Comparison of ENCODE assay signal across 2 cellular contexts in the genomic region with DNA sequence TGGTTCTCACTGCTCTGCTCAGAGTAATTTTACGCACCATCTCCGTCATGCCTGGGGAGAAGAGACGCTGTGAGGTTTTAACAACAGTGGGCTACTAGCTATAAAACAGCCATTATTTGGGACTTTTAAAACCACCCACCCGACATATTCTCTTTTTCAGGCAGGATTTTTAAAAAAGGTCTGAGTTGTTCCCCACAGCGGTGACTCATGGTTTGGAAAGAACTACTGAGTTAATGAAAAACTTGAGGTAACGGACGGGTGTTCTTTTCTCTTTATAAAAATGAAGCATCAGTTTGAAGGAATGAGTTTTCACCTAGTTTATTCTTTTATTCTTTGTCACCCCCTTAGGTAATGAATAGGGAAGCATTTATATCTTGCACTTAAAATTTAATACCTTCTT.
TF ChIP-seq lines count a peak whose summit lies in the region.

No MANE protein-coding gene starts in this region.

TF ChIP-seq in liver, 16 proteins besides CTCF, POLR2A, EP300 and RAD21:
- TF ChIP-seq TAF1 (conservative IDR thresholded peaks at IDR 0.05) (no peak), FOXA1 (IDR thresholded peaks at IDR 0.05) (no peak), RXRA (IDR thresholded peaks at IDR 0.05) (no peak), JUND (IDR thresholded peaks at IDR 0.05) (peak; percentile 72 to 88), YY1 (IDR thresholded peaks at IDR 0.05) (no peak), HNF4A (conservative IDR thresholded peaks at IDR 0.05) (no peak)
- TF ChIP-seq, protein P1, sequence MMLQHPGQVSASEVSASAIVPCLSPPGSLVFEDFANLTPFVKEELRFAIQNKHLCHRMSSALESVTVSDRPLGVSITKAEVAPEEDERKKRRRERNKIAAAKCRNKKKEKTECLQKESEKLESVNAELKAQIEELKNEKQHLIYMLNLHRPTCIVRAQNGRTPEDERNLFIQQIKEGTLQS (IDR thresholded peaks at IDR 0.05), result peak; percentile 23
- TF ChIP-seq, protein P2, sequence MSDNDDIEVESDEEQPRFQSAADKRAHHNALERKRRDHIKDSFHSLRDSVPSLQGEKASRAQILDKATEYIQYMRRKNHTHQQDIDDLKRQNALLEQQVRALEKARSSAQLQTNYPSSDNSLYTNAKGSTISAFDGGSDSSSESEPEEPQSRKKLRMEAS (IDR thresholded peaks at IDR 0.05), result no peak

TF ChIP-seq in HepG2, 621 proteins besides CTCF, POLR2A, EP300 and RAD21:
- TF ChIP-seq HES4 (CRISPR knock-in tag; IDR thresholded peaks at IDR 0.05; ENCODE audit: borderline replicate concordance), result no peak
- TF ChIP-seq RBM39 (IDR thresholded peaks at IDR 0.05; ENCODE audit: low read depth, low read length, poor library complexity, severe bottlenecking), result no peak
- TF ChIP-seq, protein P3, sequence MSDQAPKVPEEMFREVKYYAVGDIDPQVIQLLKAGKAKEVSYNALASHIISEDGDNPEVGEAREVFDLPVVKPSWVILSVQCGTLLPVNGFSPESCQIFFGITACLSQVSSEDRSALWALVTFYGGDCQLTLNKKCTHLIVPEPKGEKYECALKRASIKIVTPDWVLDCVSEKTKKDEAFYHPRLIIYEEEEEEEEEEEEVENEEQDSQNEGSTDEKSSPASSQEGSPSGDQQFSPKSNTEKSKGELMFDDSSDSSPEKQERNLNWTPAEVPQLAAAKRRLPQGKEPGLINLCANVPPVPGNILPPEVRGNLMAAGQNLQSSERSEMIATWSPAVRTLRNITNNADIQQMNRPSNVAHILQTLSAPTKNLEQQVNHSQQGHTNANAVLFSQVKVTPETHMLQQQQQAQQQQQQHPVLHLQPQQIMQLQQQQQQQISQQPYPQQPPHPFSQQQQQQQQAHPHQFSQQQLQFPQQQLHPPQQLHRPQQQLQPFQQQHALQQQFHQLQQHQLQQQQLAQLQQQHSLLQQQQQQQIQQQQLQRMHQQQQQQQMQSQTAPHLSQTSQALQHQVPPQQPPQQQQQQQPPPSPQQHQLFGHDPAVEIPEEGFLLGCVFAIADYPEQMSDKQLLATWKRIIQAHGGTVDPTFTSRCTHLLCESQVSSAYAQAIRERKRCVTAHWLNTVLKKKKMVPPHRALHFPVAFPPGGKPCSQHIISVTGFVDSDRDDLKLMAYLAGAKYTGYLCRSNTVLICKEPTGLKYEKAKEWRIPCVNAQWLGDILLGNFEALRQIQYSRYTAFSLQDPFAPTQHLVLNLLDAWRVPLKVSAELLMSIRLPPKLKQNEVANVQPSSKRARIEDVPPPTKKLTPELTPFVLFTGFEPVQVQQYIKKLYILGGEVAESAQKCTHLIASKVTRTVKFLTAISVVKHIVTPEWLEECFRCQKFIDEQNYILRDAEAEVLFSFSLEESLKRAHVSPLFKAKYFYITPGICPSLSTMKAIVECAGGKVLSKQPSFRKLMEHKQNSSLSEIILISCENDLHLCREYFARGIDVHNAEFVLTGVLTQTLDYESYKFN (CRISPR knock-in tag; conservative IDR thresholded peaks at IDR 0.05), result no peak
- TF ChIP-seq ZNF790 (CRISPR knock-in tag; IDR thresholded peaks at IDR 0.05; ENCODE audit: borderline replicate concordance), result no peak
- TF ChIP-seq, protein P4, sequence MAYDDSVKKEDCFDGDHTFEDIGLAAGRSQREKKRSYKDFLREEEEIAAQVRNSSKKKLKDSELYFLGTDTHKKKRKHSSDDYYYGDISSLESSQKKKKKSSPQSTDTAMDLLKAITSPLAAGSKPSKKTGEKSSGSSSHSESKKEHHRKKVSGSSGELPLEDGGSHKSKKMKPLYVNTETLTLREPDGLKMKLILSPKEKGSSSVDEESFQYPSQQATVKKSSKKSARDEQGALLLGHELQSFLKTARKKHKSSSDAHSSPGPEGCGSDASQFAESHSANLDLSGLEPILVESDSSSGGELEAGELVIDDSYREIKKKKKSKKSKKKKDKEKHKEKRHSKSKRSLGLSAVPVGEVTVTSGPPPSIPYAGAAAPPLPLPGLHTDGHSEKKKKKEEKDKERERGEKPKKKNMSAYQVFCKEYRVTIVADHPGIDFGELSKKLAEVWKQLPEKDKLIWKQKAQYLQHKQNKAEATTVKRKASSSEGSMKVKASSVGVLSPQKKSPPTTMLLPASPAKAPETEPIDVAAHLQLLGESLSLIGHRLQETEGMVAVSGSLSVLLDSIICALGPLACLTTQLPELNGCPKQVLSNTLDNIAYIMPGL (CRISPR knock-in tag; IDR thresholded peaks at IDR 0.05; ENCODE audit: borderline replicate concordance in 1 of 2, low read depth in 1 of 2), result no peak
- TF ChIP-seq FLYWCH1 (CRISPR knock-in tag; IDR thresholded peaks at IDR 0.05), result no peak
- no peak for TF ChIP-seq ZNF780A (CRISPR knock-in tag; IDR thresholded peaks at IDR 0.05)
- no peak for TF ChIP-seq MEIS1 (CRISPR knock-in tag; IDR thresholded peaks at IDR 0.05; ENCODE audit: borderline replicate concordance)
- TF ChIP-seq, protein P5, sequence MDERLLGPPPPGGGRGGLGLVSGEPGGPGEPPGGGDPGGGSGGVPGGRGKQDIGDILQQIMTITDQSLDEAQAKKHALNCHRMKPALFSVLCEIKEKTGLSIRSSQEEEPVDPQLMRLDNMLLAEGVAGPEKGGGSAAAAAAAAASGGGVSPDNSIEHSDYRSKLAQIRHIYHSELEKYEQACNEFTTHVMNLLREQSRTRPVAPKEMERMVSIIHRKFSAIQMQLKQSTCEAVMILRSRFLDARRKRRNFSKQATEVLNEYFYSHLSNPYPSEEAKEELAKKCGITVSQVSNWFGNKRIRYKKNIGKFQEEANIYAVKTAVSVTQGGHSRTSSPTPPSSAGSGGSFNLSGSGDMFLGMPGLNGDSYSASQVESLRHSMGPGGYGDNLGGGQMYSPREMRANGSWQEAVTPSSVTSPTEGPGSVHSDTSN (CRISPR knock-in tag; IDR thresholded peaks at IDR 0.05), result no peak
- no peak for TF ChIP-seq CBX5 (CRISPR knock-in tag; IDR thresholded peaks at IDR 0.05; ENCODE audit: borderline replicate concordance)
- no peak for TF ChIP-seq ZFP36 (IDR thresholded peaks at IDR 0.05; ENCODE audit: borderline replicate concordance, low read depth, low read length, partially characterized antibody)
- TF ChIP-seq ZNF652 (CRISPR knock-in tag; IDR thresholded peaks at IDR 0.05; ENCODE audit: borderline replicate concordance, low read depth), result no peak
- TF ChIP-seq ZNF543 (CRISPR knock-in tag; IDR thresholded peaks at IDR 0.05), result no peak
- TF ChIP-seq ZIK1 (CRISPR knock-in tag; IDR thresholded peaks at IDR 0.05; ENCODE audit: borderline replicate concordance, low read depth), result no peak
- TF ChIP-seq, protein P6, sequence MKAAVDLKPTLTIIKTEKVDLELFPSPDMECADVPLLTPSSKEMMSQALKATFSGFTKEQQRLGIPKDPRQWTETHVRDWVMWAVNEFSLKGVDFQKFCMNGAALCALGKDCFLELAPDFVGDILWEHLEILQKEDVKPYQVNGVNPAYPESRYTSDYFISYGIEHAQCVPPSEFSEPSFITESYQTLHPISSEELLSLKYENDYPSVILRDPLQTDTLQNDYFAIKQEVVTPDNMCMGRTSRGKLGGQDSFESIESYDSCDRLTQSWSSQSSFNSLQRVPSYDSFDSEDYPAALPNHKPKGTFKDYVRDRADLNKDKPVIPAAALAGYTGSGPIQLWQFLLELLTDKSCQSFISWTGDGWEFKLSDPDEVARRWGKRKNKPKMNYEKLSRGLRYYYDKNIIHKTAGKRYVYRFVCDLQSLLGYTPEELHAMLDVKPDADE (CRISPR knock-in tag; IDR thresholded peaks at IDR 0.05), result no peak
- TF ChIP-seq ZBTB38 (CRISPR knock-in tag; IDR thresholded peaks at IDR 0.05), result no peak
- TF ChIP-seq, protein P7, sequence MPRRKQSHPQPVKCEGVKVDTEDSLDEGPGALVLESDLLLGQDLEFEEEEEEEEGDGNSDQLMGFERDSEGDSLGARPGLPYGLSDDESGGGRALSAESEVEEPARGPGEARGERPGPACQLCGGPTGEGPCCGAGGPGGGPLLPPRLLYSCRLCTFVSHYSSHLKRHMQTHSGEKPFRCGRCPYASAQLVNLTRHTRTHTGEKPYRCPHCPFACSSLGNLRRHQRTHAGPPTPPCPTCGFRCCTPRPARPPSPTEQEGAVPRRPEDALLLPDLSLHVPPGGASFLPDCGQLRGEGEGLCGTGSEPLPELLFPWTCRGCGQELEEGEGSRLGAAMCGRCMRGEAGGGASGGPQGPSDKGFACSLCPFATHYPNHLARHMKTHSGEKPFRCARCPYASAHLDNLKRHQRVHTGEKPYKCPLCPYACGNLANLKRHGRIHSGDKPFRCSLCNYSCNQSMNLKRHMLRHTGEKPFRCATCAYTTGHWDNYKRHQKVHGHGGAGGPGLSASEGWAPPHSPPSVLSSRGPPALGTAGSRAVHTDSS (CRISPR knock-in tag; conservative IDR thresholded peaks at IDR 0.05), result no peak
- no peak for TF ChIP-seq ZFYVE20 (CRISPR knock-in tag; IDR thresholded peaks at IDR 0.05; ENCODE audit: borderline replicate concordance, low read depth)
- TF ChIP-seq TEAD2 (CRISPR knock-in tag; IDR thresholded peaks at IDR 0.05), result no peak
